Comparison of ENCODE assay signal across 14 cellular contexts in genomic region chr6:51213806-51214205, GRCh38.
DNase-seq lines count a peak whose midpoint lies in the region; ATAC-seq and TF ChIP-seq lines count a peak whose summit lies in the region.
"Had no signal": no experiment of that assay in that cellular context is flagged by ENCODE, and none has a peak within 500 bp of the region (broad histone marks: within the 10 kb centered on the region; RNA-seq: fewer than 3 reads in every experiment).

No MANE protein-coding gene starts in this region.

- H3K36me3 ChIP-seq in subcutaneous abdominal adipose tissue (ENCODE audit: control insufficient read depth in 5 of 5, insufficient read depth in 5 of 5, low read length in 5 of 5) = no peaks in the 10 kb centered on the region
- H3K36me3 ChIP-seq: esophagus squamous epithelium, pancreas had no signal

- H3K4me1 ChIP-seq in subcutaneous abdominal adipose tissue (ENCODE audit: control insufficient read depth in 5 of 5, insufficient read depth in 5 of 5, low read length in 5 of 5) = peaks cover 0 to 16% (median 8%) of the 10 kb centered on the region in 5 donors
- H3K4me1 ChIP-seq: esophagus squamous epithelium, pancreas had no signal

- H3K27me3 ChIP-seq in subcutaneous abdominal adipose tissue (ENCODE audit: control insufficient read depth in 5 of 5, insufficient read depth in 4 of 5, low read length in 5 of 5) = peaks cover 0 to 6% (median 0%) of the 10 kb centered on the region in 5 donors
- H3K27me3 ChIP-seq: esophagus squamous epithelium had no signal

- H3K36me3 Mint-ChIP-seq in effector memory CD8-positive, alpha-beta T cell (ENCODE audit: insufficient read depth) = no peaks in the 10 kb centered on the region

- H3K27ac Mint-ChIP-seq in effector memory CD8-positive, alpha-beta T cell = no peak overlapping the region
- H3K27ac Mint-ChIP-seq: activated CD4-positive, alpha-beta T cell treated with anti-CD3 and anti-CD28 coated beads, Interleukin-2, amount 10 ng/mL, durations not matched to agents 24 days and 14 days; activated naive CD8-positive, alpha-beta T cell treated with anti-CD3 and anti-CD28 coated beads, Interleukin-2, amount 50 U/mL, for 24 hours had no signal

- no peak overlapping the region for H3K4me3 Mint-ChIP-seq in effector memory CD8-positive, alpha-beta T cell
- H3K4me3 Mint-ChIP-seq: activated CD4-positive, alpha-beta T cell treated with anti-CD3 and anti-CD28 coated beads, Interleukin-2, amount 10 ng/mL, durations not matched to agents 24 days and 14 days; activated naive CD8-positive, alpha-beta T cell treated with anti-CD3 and anti-CD28 coated beads, Interleukin-2, amount 50 U/mL, for 24 hours had no signal

- DNase-seq in NCI-H2227 (lab: John Stamatoyannopoulos, UW; ENCODE audit: unreplicated experiment) (peak; percentile 38), coronary artery (ENCODE audit: low spot score) (no peak), left kidney (ENCODE audit: low read depth, low spot score) (peak; percentile 28), SHP77 (lab: John Stamatoyannopoulos, UW) (no peak), HPDE6-E6E7 (ENCODE audit: extremely low spot score) (no peak)
- no peak for DNase-seq in effector memory CD8-positive, alpha-beta T cell
- DNase-seq: activated CD4-positive, alpha-beta T cell treated with anti-CD3 and anti-CD28 coated beads, Interleukin-2, amount 10 ng/mL, durations not matched to agents 24 days and 14 days; activated naive CD8-positive, alpha-beta T cell treated with anti-CD3 and anti-CD28 coated beads, Interleukin-2, amount 50 U/mL, for 24 hours; activated T-cell treated with anti-CD3 and anti-CD28 coated beads, Interleukin-2, amount 50 U/mL, for 48 hours; esophagus squamous epithelium; hippocampal formation; NCI-H2081 had no signal

- H3K4me3 ChIP-seq in coronary artery (peak overlapping the region; percentile 50), subcutaneous abdominal adipose tissue (ENCODE audit: low read depth in 1 of 5, low read length in 5 of 5) (peak overlapping the region in 4 of 5 donors; percentile 36 to 71 (median 58))
- H3K4me3 ChIP-seq: pancreas had no signal

- no peaks in the 10 kb centered on the region for H3K27me3 Mint-ChIP-seq in effector memory CD8-positive, alpha-beta T cell
- H3K27me3 Mint-ChIP-seq: activated CD4-positive, alpha-beta T cell treated with anti-CD3 and anti-CD28 coated beads, Interleukin-2, amount 10 ng/mL, durations not matched to agents 24 days and 14 days had no signal

- peaks cover 13 to 14% of the 10 kb centered on the region in 2 donors for H3K9me3 Mint-ChIP-seq in effector memory CD8-positive, alpha-beta T cell
- H3K9me3 Mint-ChIP-seq: activated CD4-positive, alpha-beta T cell treated with anti-CD3 and anti-CD28 coated beads, Interleukin-2, amount 10 ng/mL, durations not matched to agents 24 days and 14 days; activated naive CD8-positive, alpha-beta T cell treated with anti-CD3 and anti-CD28 coated beads, Interleukin-2, amount 50 U/mL, for 24 hours had no signal

- peak overlapping the region in 1 of 5 donors; percentile 28 for H3K9ac ChIP-seq in subcutaneous abdominal adipose tissue (ENCODE audit: low read length in 5 of 5)

- H3K27ac ChIP-seq in coronary artery (no peak overlapping the region), subcutaneous abdominal adipose tissue (ENCODE audit: low read depth, low read length) (no peak overlapping the region)
- H3K27ac ChIP-seq: esophagus squamous epithelium, pancreas had no signal

- H3K4me1 Mint-ChIP-seq in effector memory CD8-positive, alpha-beta T cell (ENCODE audit: low read depth in 2 of 2) = no peaks in the 10 kb centered on the region
- H3K4me1 Mint-ChIP-seq: activated CD4-positive, alpha-beta T cell treated with anti-CD3 and anti-CD28 coated beads, Interleukin-2, amount 10 ng/mL, durations not matched to agents 24 days and 14 days; activated naive CD8-positive, alpha-beta T cell treated with anti-CD3 and anti-CD28 coated beads, Interleukin-2, amount 50 U/mL, for 24 hours had no signal

- ATAC-seq in effector memory CD8-positive, alpha-beta T cell (replicated peaks) = no peak
- ATAC-seq: activated naive CD8-positive, alpha-beta T cell treated with anti-CD3 and anti-CD28 coated beads, Interleukin-2, amount 50 U/mL, for 24 hours; pancreas had no signal

- no peak for TF ChIP-seq CTCF in coronary artery (IDR thresholded peaks at IDR 0.05)

- no peaks in the 10 kb centered on the region for H3K9me3 ChIP-seq in subcutaneous abdominal adipose tissue (ENCODE audit: control insufficient read depth in 5 of 5, low read length in 5 of 5)
- H3K9me3 ChIP-seq: esophagus squamous epithelium, pancreas had no signal

Comparison
In these comparisons a context has a peak if more than half of its experiments do, and no peak if none do; other contexts are left out.
1. DNase-seq: peak in NCI-H2227 (single experiment) and left kidney (single experiment); none in coronary artery (single experiment), SHP77 (0 of 2), HPDE6-E6E7 (single experiment) and effector memory CD8-positive, alpha-beta T cell (0 of 3).